Comparison of ENCODE assay signal across 6 cellular contexts in genomic region chr11:89658767-89659166, GRCh38. TPM values are rescaled to one million over a fixed set of nuclear protein-coding genes. Genes with fewer than 3 reads are reported as not detected.
"Had no signal": no experiment of that assay in that cellular context is flagged by ENCODE, and none has a peak within 500 bp of the region (broad histone marks: within the 10 kb centered on the region; RNA-seq: fewer than 3 reads in every experiment).

No MANE protein-coding gene starts in this region.

RNA-seq across cellular contexts. Expression of gene TRIM77, which starts 51.3 kb away (rescaled TPM):
- total RNA-seq: HepG2, HT-29, HT1080, IMR-90, K562 had no signal
- polyA plus RNA-seq: HepG2, IgD-negative memory B cell, IMR-90, K562 had no signal
